10 cellular contexts compared by ENCODE assay signal in the genomic region with DNA sequence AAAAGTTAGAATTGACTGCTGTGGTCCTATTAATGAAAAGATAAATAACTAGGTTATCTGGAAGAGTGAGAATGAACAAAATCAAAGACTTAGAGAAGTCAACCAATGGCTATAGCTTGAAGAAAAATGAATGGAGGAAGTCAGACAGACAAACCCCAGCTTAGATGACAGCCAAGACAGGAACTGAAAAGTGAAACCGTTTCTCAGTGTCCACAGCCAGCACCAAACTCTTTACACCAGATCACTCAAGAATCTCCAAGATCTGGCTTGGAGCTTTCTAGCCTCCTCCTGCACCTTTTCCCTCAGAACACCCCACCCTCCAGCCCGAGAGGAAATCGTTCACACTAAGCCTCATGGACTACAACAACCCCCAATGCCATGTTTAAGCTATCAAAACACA.
DNase-seq lines count a peak whose midpoint lies in the region; ATAC-seq and TF ChIP-seq lines count a peak whose summit lies in the region.
"Had no signal": no experiment of that assay in that cellular context is flagged by ENCODE, and none has a peak within 500 bp of the region (broad histone marks: within the 10 kb centered on the region; RNA-seq: fewer than 3 reads in every experiment).

No MANE protein-coding gene starts in this region.

- ATAC-seq in GM18505 (IDR thresholded peaks at IDR 0.05; ENCODE audit: unreplicated experiment) (peak; percentile 87), GM19468 (IDR thresholded peaks at IDR 0.05; ENCODE audit: extremely low read depth, unreplicated experiment) (peak; percentile 40), HG03159 (IDR thresholded peaks at IDR 0.05; ENCODE audit: unreplicated experiment) (peak; percentile 88), omental fat pad (ENCODE audit: low FRiP score) (no peak)

- no peak for DNase-seq in activated T-helper 2 cell treated with anti-CD3 and anti-CD28 coated beads, Interferon-gamma antibody, Interleukin-2, Interleukin-4, amounts not matched to agents 10 μg/mL and 5 μg/mL and 100 μg/mL, durations not matched to agents 14 hours and 24 hours and 36 hours (ENCODE audit: low spot score)
- DNase-seq in NCI-H2227 (lab: John Stamatoyannopoulos, UW; ENCODE audit: unreplicated experiment): no peak
- DNase-seq in omental fat pad (ENCODE audit: low spot score): no peak
- DNase-seq in activated T-cell treated with anti-CD3 and anti-CD28 coated beads, Interleukin-2, amount 50 U/mL, for 48 hours: no peak
- DNase-seq in hepatocyte (ENCODE audit: low spot score): no peak
- DNase-seq: MG63 had no signal

- H3K27me3 ChIP-seq in hepatocyte: no peaks in the 10 kb centered on the region
- H3K27me3 ChIP-seq: MG63, vagina had no signal

- TF ChIP-seq POLR2A in GM18505 (IDR thresholded peaks at IDR 0.05; ENCODE audit: borderline replicate concordance, extremely low read depth, insufficient read depth, insufficient read length): no peak

- no peak overlapping the region for H2AFZ ChIP-seq in hepatocyte

- no peaks in the 10 kb centered on the region for H3K4me1 ChIP-seq in hepatocyte (ENCODE audit: insufficient read depth)
- H3K4me1 ChIP-seq: vagina had no signal

- peaks cover 4% of the 10 kb centered on the region for H3K9me3 Mint-ChIP-seq in activated T-helper 2 cell treated with anti-CD3 and anti-CD28 coated beads, Interferon-gamma antibody, Interleukin-2, Interleukin-4, amounts not matched to agents 10 μg/mL and 5 μg/mL and 100 μg/mL, durations not matched to agents 14 hours and 24 hours and 36 hours

- 52% methylated on average over 3 of the region's 3 CpGs for WGBS in hepatocyte (ENCODE audit: low lambda C conversion rate, missing lambda C conversion rate)

- H3K36me3 ChIP-seq in hepatocyte (replicated peaks; ENCODE audit: insufficient read depth, low read depth): no peaks in the 10 kb centered on the region
- H3K36me3 ChIP-seq: MG63, vagina had no signal

- H3K27ac Mint-ChIP-seq in activated T-helper 2 cell treated with anti-CD3 and anti-CD28 coated beads, Interferon-gamma antibody, Interleukin-2, Interleukin-4, amounts not matched to agents 10 μg/mL and 5 μg/mL and 100 μg/mL, durations not matched to agents 14 hours and 24 hours and 36 hours: peak overlapping the region; percentile 43

- peak overlapping the region; percentile 1 for H3K4me3 Mint-ChIP-seq in activated T-helper 2 cell treated with anti-CD3 and anti-CD28 coated beads, Interferon-gamma antibody, Interleukin-2, Interleukin-4, amounts not matched to agents 10 μg/mL and 5 μg/mL and 100 μg/mL, durations not matched to agents 14 hours and 24 hours and 36 hours (ENCODE audit: low read depth)

- no peak overlapping the region for H3K27ac ChIP-seq in hepatocyte
- H3K27ac ChIP-seq: vagina had no signal

- peaks cover 41% of the 10 kb centered on the region for H3K4me1 Mint-ChIP-seq in activated T-helper 2 cell treated with anti-CD3 and anti-CD28 coated beads, Interferon-gamma antibody, Interleukin-2, Interleukin-4, amounts not matched to agents 10 μg/mL and 5 μg/mL and 100 μg/mL, durations not matched to agents 14 hours and 24 hours and 36 hours (ENCODE audit: low read depth)

- no peaks in the 10 kb centered on the region for H3K9me2 ChIP-seq in hepatocyte (replicated peaks; ENCODE audit: insufficient read depth)

- H3K4me3 ChIP-seq in hepatocyte: no peak overlapping the region
- H3K4me3 ChIP-seq: MG63, vagina had no signal

- H3K4me2 ChIP-seq in hepatocyte: no peak overlapping the region

- no peak for TF ChIP-seq CTCF in omental fat pad (IDR thresholded peaks at IDR 0.05)
- no peak for TF ChIP-seq CTCF in hepatocyte (IDR thresholded peaks at IDR 0.05; ENCODE audit: poor library complexity)

- H3K9me3 ChIP-seq in hepatocyte (ENCODE audit: low read depth): no peaks in the 10 kb centered on the region
- H3K9me3 ChIP-seq: MG63, vagina had no signal

- H3K27me3 Mint-ChIP-seq in activated T-helper 2 cell treated with anti-CD3 and anti-CD28 coated beads, Interferon-gamma antibody, Interleukin-2, Interleukin-4, amounts not matched to agents 10 μg/mL and 5 μg/mL and 100 μg/mL, durations not matched to agents 14 hours and 24 hours and 36 hours (ENCODE audit: low read depth): no peaks in the 10 kb centered on the region

- H3K36me3 Mint-ChIP-seq in activated T-helper 2 cell treated with anti-CD3 and anti-CD28 coated beads, Interferon-gamma antibody, Interleukin-2, Interleukin-4, amounts not matched to agents 10 μg/mL and 5 μg/mL and 100 μg/mL, durations not matched to agents 14 hours and 24 hours and 36 hours (ENCODE audit: low read depth): peaks cover 66% of the 10 kb centered on the region

- H3K79me2 ChIP-seq in hepatocyte: no peaks in the 10 kb centered on the region

- intact Hi-C loops in activated T-helper 2 cell treated with anti-CD3 and anti-CD28 coated beads, Interferon-gamma antibody, Interleukin-2, Interleukin-4, amounts not matched to agents 10 μg/mL and 5 μg/mL and 100 μg/mL, durations not matched to agents 14 hours and 24 hours and 36 hours (cut with micrococcal nuclease): no loop called here

- no peaks in the 10 kb centered on the region for H4K20me1 ChIP-seq in hepatocyte (ENCODE audit: insufficient read depth, poor library complexity, severe bottlenecking)
